9 cellular contexts compared by ENCODE assay signal in genomic region chr1:94805912-94806311, GRCh38. TPM values are rescaled to one million over a fixed set of nuclear protein-coding genes. Genes with fewer than 3 reads are reported as not detected.
A peak's percentile ranks its signal among the peaks of the same experiment; 100 is the strongest.
DNase-seq lines count a peak whose midpoint lies in the region; ATAC-seq, FAIRE-seq and TF ChIP-seq lines count a peak whose summit lies in the region.
"Had no signal": no experiment of that assay in that cellular context is flagged by ENCODE, and none has a peak within 500 bp of the region (broad histone marks: within the 10 kb centered on the region; RNA-seq: fewer than 3 reads in every experiment).

No MANE protein-coding gene starts in this region.

- ATAC-seq in HG03378 (IDR thresholded peaks at IDR 0.05; ENCODE audit: unreplicated experiment) (peak; percentile 49), gastroesophageal sphincter (peak; percentile 43), pancreas (peak; percentile 49 to 75 (median 73))

- BruUV-seq in A673 (replicated peaks; lab: Mats Ljungman, UMichigan), result no TSS peak

- H3K27ac ChIP-seq in A673 (ENCODE audit: low read depth, low read length, poor library complexity, severe bottlenecking), result no peak overlapping the region
- H3K27ac ChIP-seq in gastroesophageal sphincter, result no peak overlapping the region
- no peak overlapping the region for H3K27ac ChIP-seq in pancreas
- H3K27ac ChIP-seq: skin epidermis had no signal

- DNase-seq in A673 (ENCODE audit: low spot score), result peak; percentile 70
- DNase-seq in RPMI7951 (ENCODE audit: low read depth), result peak; percentile 65
- peak; percentile 10 for DNase-seq in activated effector memory CD4-positive, alpha-beta T cell treated with Interleukin-2 at 50 U/mL for 16 hours
- DNase-seq in pancreas, result peak in 4 of 6 donors; percentile 20 to 71 (median 56)
- no peak for DNase-seq in COR-L47 (lab: John Stamatoyannopoulos, UW)

- peaks cover 14% of the 10 kb centered on the region for H3K4me1 ChIP-seq in A673 (ENCODE audit: insufficient read depth, low read length, poor library complexity, severe bottlenecking)
- peaks cover 2 to 33% (median 11%) of the 10 kb centered on the region in 3 donors for H3K4me1 ChIP-seq in gastroesophageal sphincter
- H3K4me1 ChIP-seq in pancreas, result peaks cover 14 to 35% (median 26%) of the 10 kb centered on the region in 3 donors

- no peak for TF ChIP-seq EP300 in gastroesophageal sphincter (IDR thresholded peaks at IDR 0.05)

- 6 to 8% methylated on average over 4 of the region's 4 CpGs for WGBS in gastroesophageal sphincter (ENCODE audit: low coverage in 1 of 2), 2 donors
- 18 to 23% methylated on average over 4 of the region's 4 CpGs for WGBS in pancreas, 2 donors

- POLR2A ChIA-PET in A673 (lab: Charles Lee; ENCODE audit: low non-redundant PET), result no interaction called here

- intact Hi-C loops in A673 (cut with micrococcal nuclease; ENCODE audit: unreplicated experiment) (loop anchor here (1.0 to 5.0 kb wide), 4 partner anchors 236 to 759 kb away; no protein-coding TSS in a partner anchor), pancreas (cut with DNase I) (loop anchor here in 1 of 3 donors (5.0 to 10.0 kb wide), 2 partner anchors 279 to 321 kb away; no protein-coding TSS in a partner anchor)

- no peak for FAIRE-seq in pancreas (lab: Jason Lieb, UNC)

- no peak for TF ChIP-seq POLR2A in gastroesophageal sphincter (IDR thresholded peaks at IDR 0.05)

- TF ChIP-seq CTCF in A673 (conservative IDR thresholded peaks at IDR 0.05; ENCODE audit: low read depth, low read length), result peak; percentile 93
- peak; percentile 87 for TF ChIP-seq CTCF in GM12875 (IDR thresholded peaks at IDR 0.05; ENCODE audit: borderline replicate concordance, insufficient read depth, low read depth, low read length)
- TF ChIP-seq CTCF in gastroesophageal sphincter (IDR thresholded peaks at IDR 0.05), result peak; percentile 93 to 98 (median 95)
- peak; percentile 83 to 96 (median 94) for TF ChIP-seq CTCF in pancreas (IDR thresholded peaks at IDR 0.05)

- no peak overlapping the region for H3K4me3 ChIP-seq in A673 (ENCODE audit: low read depth, low read length, poor library complexity, severe bottlenecking)
- no peak overlapping the region for H3K4me3 ChIP-seq in GM12875 (ENCODE audit: low read depth, low read length)
- H3K4me3 ChIP-seq in gastroesophageal sphincter, result no peak overlapping the region
- H3K4me3 ChIP-seq in pancreas, result no peak overlapping the region
- H3K4me3 ChIP-seq: skin epidermis had no signal

- CTCF ChIA-PET in A673 (lab: Charles Lee), result interaction anchor here (1.0 to 2.2 kb wide), 2 partner anchors 237 to 325 kb away, joined by 4 to 12 read pairs; no protein-coding TSS in a partner anchor

- no peaks in the 10 kb centered on the region for H3K9me3 ChIP-seq in A673 (ENCODE audit: low read depth, low read length, poor library complexity, severe bottlenecking)
- H3K9me3 ChIP-seq in gastroesophageal sphincter, result no peaks in the 10 kb centered on the region
- no peaks in the 10 kb centered on the region for H3K9me3 ChIP-seq in pancreas

- H3K36me3 ChIP-seq in A673 (ENCODE audit: insufficient read depth, low read length, poor library complexity, severe bottlenecking) (no peaks in the 10 kb centered on the region), gastroesophageal sphincter (no peaks in the 10 kb centered on the region), pancreas (no peaks in the 10 kb centered on the region)

- H3K27me3 ChIP-seq in A673 (replicated peaks; ENCODE audit: insufficient read depth, low read depth, low read length, poor library complexity) (no peaks in the 10 kb centered on the region), gastroesophageal sphincter (no peaks in the 10 kb centered on the region), pancreas (no peaks in the 10 kb centered on the region)

RNA-seq across cellular contexts. Expression of gene SLC44A3, which starts 14.2 kb away (rescaled TPM):
- not detected in 2 replicates for total RNA-seq in A673 (2021)
- 0.98 and 1.1 TPM in 2 replicates for total RNA-seq in RPMI7951 (2014; rRNA removed; shearing (Covaris generic))
- total RNA-seq in gastroesophageal sphincter, result 1 to 10 TPM in 3 of 4 donors, under 1 TPM in 1; 0.47 to 3.9 (median 1.2) TPM
- total RNA-seq in pancreas, result 10 to 100 TPM; 17.3 to 52.5 (median 24.4) TPM
- polyA plus RNA-seq in pancreas, result 10 to 100 TPM; 13.0 to 22.6 TPM
